Comparison of ENCODE assay signal across 9 cellular contexts in the genomic region with DNA sequence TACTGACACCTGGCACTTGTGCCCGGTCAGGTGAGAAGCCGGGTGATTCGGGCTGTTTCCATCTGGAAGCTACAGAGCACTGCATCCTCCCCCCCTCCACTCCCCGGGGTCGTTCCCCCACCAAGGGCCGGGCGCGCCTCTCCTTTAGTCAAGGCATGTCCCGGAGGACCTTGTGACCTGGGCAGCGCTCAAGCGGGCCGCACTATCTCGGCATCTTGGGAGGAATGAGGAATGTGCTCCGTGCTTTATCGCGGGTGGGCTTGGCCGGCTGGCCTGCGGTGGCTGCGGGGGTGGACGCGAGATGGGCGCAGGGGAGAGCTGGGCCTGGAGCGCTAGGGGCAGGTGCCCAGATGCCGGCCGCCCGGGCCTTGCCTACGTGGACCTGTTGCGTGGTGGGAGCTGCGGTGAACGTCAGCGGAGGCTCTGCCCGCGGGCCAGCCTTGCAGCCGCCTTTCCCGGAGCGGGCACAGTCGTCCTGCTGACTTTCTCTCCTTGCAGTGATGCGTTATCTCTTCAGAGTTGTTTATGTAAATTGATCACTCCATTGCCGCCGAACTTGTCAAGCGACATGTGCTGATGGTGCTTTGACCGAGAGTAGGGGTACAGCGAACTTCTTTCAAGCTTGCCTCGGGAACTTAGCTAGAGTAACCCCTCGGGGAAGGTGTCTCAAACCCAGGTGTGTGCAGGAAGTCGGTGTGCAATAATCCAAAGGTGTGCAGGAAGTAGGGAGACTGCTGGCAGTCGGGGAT. TPM values are rescaled to one million over a fixed set of nuclear protein-coding genes. Genes with fewer than 3 reads are reported as not detected.
DNase-seq lines count a peak whose midpoint lies in the region; ATAC-seq and TF ChIP-seq lines count a peak whose summit lies in the region.
"Had no signal": no experiment of that assay in that cellular context is flagged by ENCODE, and none has a peak within 500 bp of the region (broad histone marks: within the 10 kb centered on the region; RNA-seq: fewer than 3 reads in every experiment).

No MANE protein-coding gene starts in this region.

- H3K4me1 ChIP-seq in CD8-positive, alpha-beta memory T cell (ENCODE audit: insufficient read depth, low read length), result peaks cover 21% of the 10 kb centered on the region
- peaks cover 0 to 33% (median 20%) of the 10 kb centered on the region in 9 donors for H3K4me1 ChIP-seq in heart right ventricle

- no peak overlapping the region for H3K27ac ChIP-seq in CD8-positive, alpha-beta memory T cell (ENCODE audit: low read depth, low read length)
- H3K27ac ChIP-seq in heart right ventricle, result peak overlapping the region in 5 of 10 donors; percentile 77 to 88 (median 83)

- peaks cover 6% of the 10 kb centered on the region for H3K27me3 ChIP-seq in CD8-positive, alpha-beta memory T cell (ENCODE audit: insufficient read depth, low read length, poor library complexity, severe bottlenecking)
- peaks cover 0 to 26% (median 0%) of the 10 kb centered on the region in 7 donors for H3K27me3 ChIP-seq in heart right ventricle

- ATAC-seq in heart right ventricle (peak in 5 of 8 donors; percentile 16 to 57 (median 45)), HG03442 (IDR thresholded peaks at IDR 0.05; ENCODE audit: unreplicated experiment) (no peak), GM19455 (IDR thresholded peaks at IDR 0.05; ENCODE audit: unreplicated experiment) (no peak), GM19324 (IDR thresholded peaks at IDR 0.05; ENCODE audit: low FRiP score, unreplicated experiment) (no peak)

- no peaks in the 10 kb centered on the region for H3K9me3 ChIP-seq in CD8-positive, alpha-beta memory T cell (ENCODE audit: low read length)
- no peaks in the 10 kb centered on the region for H3K9me3 ChIP-seq in heart right ventricle

- no peaks in the 10 kb centered on the region for H3K9me3 Mint-ChIP-seq in CD8-positive, alpha-beta memory T cell
- H3K9me3 Mint-ChIP-seq in activated naive CD4-positive, alpha-beta T cell treated with anti-CD3 and anti-CD28 coated beads, Interleukin-2, amount 50 U/mL, for 24 hours, result no peaks in the 10 kb centered on the region

- H3K4me1 Mint-ChIP-seq in CD8-positive, alpha-beta memory T cell, result peaks cover 29 to 37% (median 29%) of the 10 kb centered on the region in 3 donors
- peaks cover 13% of the 10 kb centered on the region for H3K4me1 Mint-ChIP-seq in activated naive CD4-positive, alpha-beta T cell treated with anti-CD3 and anti-CD28 coated beads, Interleukin-2, amount 50 U/mL, for 24 hours

- peak overlapping the region; percentile 82 for H3K4me3 ChIP-seq in CD8-positive, alpha-beta memory T cell (ENCODE audit: low read length)
- peak overlapping the region; percentile 59 to 96 (median 91) for H3K4me3 ChIP-seq in heart right ventricle
- H3K4me3 ChIP-seq: K562 had no signal

- CTCF ChIA-PET in CD8-positive, alpha-beta memory T cell (lab: Charles Lee), result interaction anchor here (1.0 to 1.7 kb wide), 3 partner anchors 77 to 258 kb away, joined by 3 to 4 read pairs (median 3); no protein-coding TSS in a partner anchor

- WGBS in heart right ventricle, 2 donors, result 9 to 17% methylated on average over 47 of the region's 47 CpGs

- no peak for TF ChIP-seq CTCF in heart right ventricle (IDR thresholded peaks at IDR 0.05)

- peak in 1 of 5 donors; percentile 17 for DNase-seq in CD8-positive, alpha-beta memory T cell
- peak; percentile 25 for DNase-seq in NCI-H1105 (lab: John Stamatoyannopoulos, UW)
- DNase-seq in heart right ventricle, result peak; percentile 22 to 38
- peak in 9 of 10 donors; percentile 25 to 89 (median 43) for DNase-seq in posterior cingulate gyrus

- H3K27ac Mint-ChIP-seq in CD8-positive, alpha-beta memory T cell, result peak overlapping the region in 7 of 8 donors; percentile 31 to 78 (median 76)
- no peak overlapping the region for H3K27ac Mint-ChIP-seq in activated naive CD4-positive, alpha-beta T cell treated with anti-CD3 and anti-CD28 coated beads, Interleukin-2, amount 50 U/mL, for 24 hours

- H3K36me3 Mint-ChIP-seq in CD8-positive, alpha-beta memory T cell, result peaks cover 0 to 9% (median 0%) of the 10 kb centered on the region in 3 donors
- no peaks in the 10 kb centered on the region for H3K36me3 Mint-ChIP-seq in activated naive CD4-positive, alpha-beta T cell treated with anti-CD3 and anti-CD28 coated beads, Interleukin-2, amount 50 U/mL, for 24 hours

- intact Hi-C loops in heart right ventricle (cut with DNase I) (loop anchor here in 5 of 10 donors (2.0 to 10.0 kb wide), 5 partner anchors 129 to 251 kb away; partner anchors contain the start of gene GCLC (in 1 of the 5)), posterior cingulate gyrus (cut with DNase I) (loop anchor here (5.0 to 10.0 kb wide), 2 partner anchors 36 to 69 kb away; no protein-coding TSS in a partner anchor)

- POLR2A ChIA-PET in CD8-positive, alpha-beta memory T cell (lab: Charles Lee), result no interaction called here

- no peaks in the 10 kb centered on the region for H3K36me3 ChIP-seq in CD8-positive, alpha-beta memory T cell (ENCODE audit: insufficient read depth, low read length)
- H3K36me3 ChIP-seq in heart right ventricle, result no peaks in the 10 kb centered on the region

- peak overlapping the region; percentile 90 to 99 (median 97) for H3K4me3 Mint-ChIP-seq in CD8-positive, alpha-beta memory T cell
- H3K4me3 Mint-ChIP-seq in activated naive CD4-positive, alpha-beta T cell treated with anti-CD3 and anti-CD28 coated beads, Interleukin-2, amount 50 U/mL, for 24 hours, result peak overlapping the region; percentile 94

- H3K27me3 Mint-ChIP-seq in CD8-positive, alpha-beta memory T cell, result peaks cover 21% of the 10 kb centered on the region in 2 donors
- H3K27me3 Mint-ChIP-seq in activated naive CD4-positive, alpha-beta T cell treated with anti-CD3 and anti-CD28 coated beads, Interleukin-2, amount 50 U/mL, for 24 hours, result peaks cover 7% of the 10 kb centered on the region

RNA-seq across cellular contexts. Expression of gene LRRC1, which starts 1.1 kb away (rescaled TPM):
- total RNA-seq in CD8-positive, alpha-beta memory T cell, result 1 to 10 TPM; 2.4 to 2.5 TPM
- polyA plus RNA-seq in CD8-positive, alpha-beta memory T cell, result 1.6 TPM
- 1 to 10 TPM; 1.2 to 7.0 (median 4.7) TPM for total RNA-seq in heart right ventricle
- polyA plus RNA-seq in heart right ventricle, result 1 to 10 TPM; 1.3 to 7.5 TPM
- total RNA-seq: K562 had no signal
- polyA plus RNA-seq: K562 had no signal

Comparison
In these comparisons a context has a peak if more than half of its experiments do, and no peak if none do; other contexts are left out.
1. ATAC-seq: peak in heart right ventricle (5 of 8); none in HG03442 (single experiment), GM19455 (single experiment) and GM19324 (single experiment).